ENCODE assay signal across 15 cellular contexts in the genomic region with DNA sequence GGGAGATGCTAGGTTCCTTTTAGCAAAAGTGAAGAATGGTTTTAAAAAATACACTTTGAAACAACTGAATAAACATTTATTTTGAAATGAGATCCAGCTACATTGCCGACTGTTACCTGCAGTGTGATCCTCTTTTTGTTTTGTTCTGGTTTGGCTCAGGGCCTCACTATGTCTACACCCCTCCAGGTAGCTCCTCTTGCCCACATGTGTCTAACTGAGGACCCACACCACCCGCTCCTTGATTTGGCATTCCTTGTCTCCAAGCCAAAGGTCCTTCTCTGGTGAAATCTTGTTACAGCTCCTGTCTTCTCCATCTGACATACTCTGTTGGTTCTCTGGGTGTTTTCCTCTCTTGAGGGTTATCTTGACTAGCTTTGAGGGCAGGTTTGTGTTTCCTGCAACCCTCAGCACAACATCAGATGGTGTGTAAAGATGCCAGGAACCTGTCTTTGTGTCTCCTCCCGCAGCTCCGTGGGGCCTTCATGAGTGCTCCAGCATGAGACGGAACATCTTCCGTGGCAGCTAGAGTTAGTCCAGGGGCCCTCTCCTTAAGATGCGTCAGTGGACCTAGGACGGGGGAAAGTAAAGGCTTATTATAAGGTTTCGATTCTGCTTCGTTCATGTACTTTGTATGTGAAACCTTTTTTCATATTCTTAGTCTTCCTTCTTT. TPM values are rescaled to one million over a fixed set of nuclear protein-coding genes. Genes with fewer than 3 reads are reported as not detected.
DNase-seq lines count a peak whose midpoint lies in the region; ATAC-seq lines count a peak whose summit lies in the region.
"Had no signal": no experiment of that assay in that cellular context is flagged by ENCODE, and none has a peak within 500 bp of the region (broad histone marks: within the 10 kb centered on the region; RNA-seq: fewer than 3 reads in every experiment).

No MANE protein-coding gene starts in this region.

- CTCF ChIA-PET in activated CD4-positive, alpha-beta T cell treated with anti-CD3 and anti-CD28 coated beads for 36 hours (lab: Charles Lee): interaction anchor here (0.9 to 2.4 kb wide), 8 partner anchors 9 to 92 kb away, joined by 3 to 12 read pairs (median 3); no protein-coding TSS in a partner anchor
- CTCF ChIA-PET in activated CD4-positive, alpha-beta T cell treated with anti-CD3 and anti-CD28 coated beads, Interleukin-2, amount 10 ng/mL, durations not matched to agents 7 days and 5 days (lab: Charles Lee): interaction anchor here (0.8 to 2.2 kb wide), 4 partner anchors 9 to 38 kb away, joined by 3 to 10 read pairs (median 4); no protein-coding TSS in a partner anchor

- intact Hi-C loops in activated CD4-positive, alpha-beta T cell treated with anti-CD3 and anti-CD28 coated beads for 36 hours (cut with DNase I, micrococcal nuclease): loop anchor here (1.0 to 10.0 kb wide), 3 partner anchors 8 to 635 kb away; no protein-coding TSS in a partner anchor

- peak overlapping the region; percentile 87 for H3K27ac Mint-ChIP-seq in activated CD4-positive, alpha-beta T cell treated with anti-CD3 and anti-CD28 coated beads for 36 hours
- peak overlapping the region; percentile 84 for H3K27ac Mint-ChIP-seq in activated CD4-positive, alpha-beta T cell treated with anti-CD3 and anti-CD28 coated beads, Interleukin-2, amount 10 ng/mL, durations not matched to agents 7 days and 5 days
- H3K27ac Mint-ChIP-seq in stimulated activated memory B cell treated with anti-CD40 and anti-IgM and Interleukin-4, amounts not matched to agents 10 μg/mL and 1 μg/mL and 100 μg/mL, for 72 hours: peak overlapping the region; percentile 70
- H3K27ac Mint-ChIP-seq: dendritic cell treated with granulocyte-macrophage colony-stimulating factor and Interleukin-4, amounts not matched to agents 40 ng/mL and 50 ng/mL, for 4 days; GM23338 had no signal

- H3K9me3 Mint-ChIP-seq in activated CD4-positive, alpha-beta T cell treated with anti-CD3 and anti-CD28 coated beads for 36 hours (ENCODE audit: low read depth): no peaks in the 10 kb centered on the region
- H3K9me3 Mint-ChIP-seq in activated CD4-positive, alpha-beta T cell treated with anti-CD3 and anti-CD28 coated beads, Interleukin-2, amount 10 ng/mL, durations not matched to agents 7 days and 5 days: no peaks in the 10 kb centered on the region
- no peaks in the 10 kb centered on the region for H3K9me3 Mint-ChIP-seq in stimulated activated memory B cell treated with anti-CD40 and anti-IgM and Interleukin-4, amounts not matched to agents 10 μg/mL and 1 μg/mL and 100 μg/mL, for 72 hours
- H3K9me3 Mint-ChIP-seq: dendritic cell treated with granulocyte-macrophage colony-stimulating factor and Interleukin-4, amounts not matched to agents 40 ng/mL and 50 ng/mL, for 4 days; GM23338 had no signal

- peak overlapping the region; percentile 55 for H3K4me3 Mint-ChIP-seq in activated CD4-positive, alpha-beta T cell treated with anti-CD3 and anti-CD28 coated beads for 36 hours
- peak overlapping the region; percentile 45 for H3K4me3 Mint-ChIP-seq in activated CD4-positive, alpha-beta T cell treated with anti-CD3 and anti-CD28 coated beads, Interleukin-2, amount 10 ng/mL, durations not matched to agents 7 days and 5 days
- peak overlapping the region; percentile 7 for H3K4me3 Mint-ChIP-seq in stimulated activated memory B cell treated with anti-CD40 and anti-IgM and Interleukin-4, amounts not matched to agents 10 μg/mL and 1 μg/mL and 100 μg/mL, for 72 hours
- H3K4me3 Mint-ChIP-seq: dendritic cell treated with granulocyte-macrophage colony-stimulating factor and Interleukin-4, amounts not matched to agents 40 ng/mL and 50 ng/mL, for 4 days; GM23338 had no signal

- peaks cover 2% of the 10 kb centered on the region for H3K36me3 Mint-ChIP-seq in activated CD4-positive, alpha-beta T cell treated with anti-CD3 and anti-CD28 coated beads for 36 hours (ENCODE audit: low read depth)
- peaks cover 20% of the 10 kb centered on the region for H3K36me3 Mint-ChIP-seq in activated CD4-positive, alpha-beta T cell treated with anti-CD3 and anti-CD28 coated beads, Interleukin-2, amount 10 ng/mL, durations not matched to agents 7 days and 5 days (ENCODE audit: low read depth)
- peaks cover 17% of the 10 kb centered on the region for H3K36me3 Mint-ChIP-seq in stimulated activated memory B cell treated with anti-CD40 and anti-IgM and Interleukin-4, amounts not matched to agents 10 μg/mL and 1 μg/mL and 100 μg/mL, for 72 hours

- H3K4me1 Mint-ChIP-seq in activated CD4-positive, alpha-beta T cell treated with anti-CD3 and anti-CD28 coated beads for 36 hours: peaks cover 90% of the 10 kb centered on the region
- peaks cover 79% of the 10 kb centered on the region for H3K4me1 Mint-ChIP-seq in activated CD4-positive, alpha-beta T cell treated with anti-CD3 and anti-CD28 coated beads, Interleukin-2, amount 10 ng/mL, durations not matched to agents 7 days and 5 days
- H3K4me1 Mint-ChIP-seq in stimulated activated memory B cell treated with anti-CD40 and anti-IgM and Interleukin-4, amounts not matched to agents 10 μg/mL and 1 μg/mL and 100 μg/mL, for 72 hours: peaks cover 93% of the 10 kb centered on the region

- H3K27ac ChIP-seq in angular gyrus (ENCODE audit: low read depth, low read length): peak overlapping the region; percentile 15
- H3K27ac ChIP-seq: A549, uterus had no signal

- ATAC-seq in activated CD4-positive, alpha-beta T cell treated with anti-CD3 and anti-CD28 coated beads for 36 hours: peak; percentile 62
- ATAC-seq in stimulated activated memory B cell treated with anti-CD40 and anti-IgM and Interleukin-4, amounts not matched to agents 10 μg/mL and 1 μg/mL and 100 μg/mL, for 72 hours: no peak
- ATAC-seq: A549, GM23338 had no signal

- DNase-seq in activated CD4-positive, alpha-beta T cell treated with anti-CD3 and anti-CD28 coated beads for 36 hours: peak; percentile 59
- DNase-seq in activated CD4-positive, alpha-beta T cell treated with anti-CD3 and anti-CD28 coated beads, Interleukin-2, amount 50 U/mL, for 4 hours: no peak
- DNase-seq in activated CD4-positive, alpha-beta T cell treated with anti-CD3 and anti-CD28 coated beads, Interleukin-2, amount 10 ng/mL, durations not matched to agents 7 days and 5 days: peak; percentile 48
- DNase-seq in amniotic stem cell (lab: John Stamatoyannopoulos, UW): no peak
- no peak for DNase-seq in cerebellum (ENCODE audit: low spot score)
- no peak for DNase-seq in DMS53 treated with DMSO at 0.1 percent for 48 hours (lab: John Stamatoyannopoulos, UW; ENCODE audit: unreplicated experiment)
- DNase-seq: NCI-H1048, NCI-H2171 treated with DMSO at 0.1 percent for 48 hours, SHP77, uterus had no signal

- no peaks in the 10 kb centered on the region for H3K27me3 Mint-ChIP-seq in activated CD4-positive, alpha-beta T cell treated with anti-CD3 and anti-CD28 coated beads for 36 hours
- no peaks in the 10 kb centered on the region for H3K27me3 Mint-ChIP-seq in activated CD4-positive, alpha-beta T cell treated with anti-CD3 and anti-CD28 coated beads, Interleukin-2, amount 10 ng/mL, durations not matched to agents 7 days and 5 days
- no peaks in the 10 kb centered on the region for H3K27me3 Mint-ChIP-seq in stimulated activated memory B cell treated with anti-CD40 and anti-IgM and Interleukin-4, amounts not matched to agents 10 μg/mL and 1 μg/mL and 100 μg/mL, for 72 hours
- H3K27me3 Mint-ChIP-seq: dendritic cell treated with granulocyte-macrophage colony-stimulating factor and Interleukin-4, amounts not matched to agents 40 ng/mL and 50 ng/mL, for 4 days had no signal

- POLR2A ChIA-PET in activated CD4-positive, alpha-beta T cell treated with anti-CD3 and anti-CD28 coated beads for 36 hours (lab: Charles Lee): interaction anchor here (1.9 kb wide), 1 partner anchor 10 kb away, joined by 9 read pairs; no protein-coding TSS in a partner anchor
- POLR2A ChIA-PET in activated CD4-positive, alpha-beta T cell treated with anti-CD3 and anti-CD28 coated beads, Interleukin-2, amount 10 ng/mL, durations not matched to agents 7 days and 5 days (lab: Charles Lee): interaction anchor here (0.6 to 1.1 kb wide), 3 partner anchors 12 to 283 kb away, joined by 4 to 5 read pairs (median 4); no protein-coding TSS in a partner anchor

RNA-seq across cellular contexts. Expression of gene MAP4K4, which starts 32.1 kb away (rescaled TPM):
- total RNA-seq in activated CD4-positive, alpha-beta T cell treated with anti-CD3 and anti-CD28 coated beads for 36 hours: 10 to 100 TPM; 62.3 to 70.2 TPM
- 100 to 1,000 TPM; 129 to 142 TPM for total RNA-seq in activated CD4-positive, alpha-beta T cell treated with anti-CD3 and anti-CD28 coated beads, Interleukin-2, amount 10 ng/mL, durations not matched to agents 7 days and 5 days
- total RNA-seq in cerebellum: 190 TPM

Comparison
In these comparisons a context has a peak if more than half of its experiments do, and no peak if none do; other contexts are left out.
1. DNase-seq: peak in activated CD4-positive, alpha-beta T cell treated with anti-CD3 and anti-CD28 coated beads for 36 hours (single experiment) and activated CD4-positive, alpha-beta T cell treated with anti-CD3 and anti-CD28 coated beads, Interleukin-2, amount 10 ng/mL, durations not matched to agents 7 days and 5 days (single experiment); none in activated CD4-positive, alpha-beta T cell treated with anti-CD3 and anti-CD28 coated beads, Interleukin-2, amount 50 U/mL, for 4 hours (0 of 2), amniotic stem cell (single experiment), cerebellum (single experiment) and DMS53 treated with DMSO at 0.1 percent for 48 hours (single experiment).
2. Peak in every context shown above with its lines, with median percentiles within 50 percentile points of each other: H3K27ac Mint-ChIP-seq and H3K4me3 Mint-ChIP-seq.